ENCODE assay signal across 2 cellular contexts in genomic region chr4:165079476-165079875, GRCh38.
A peak's percentile ranks its signal among the peaks of the same experiment; 100 is the strongest.
TF ChIP-seq lines count a peak whose summit lies in the region.

No MANE protein-coding gene starts in this region.

TF ChIP-seq in GM12891, 5 proteins besides CTCF, POLR2A, EP300 and RAD21:
- TF ChIP-seq PAX5 (IDR thresholded peaks at IDR 0.05; ENCODE audit: insufficient read depth, low read length, severe bottlenecking) (no peak), SPI1 (IDR thresholded peaks at IDR 0.05; ENCODE audit: low read depth, low read length) (peak; percentile 59; the same call in 1 of the 2 replicates)

TF ChIP-seq in K562, 482 proteins besides CTCF, POLR2A, EP300 and RAD21 (continues in another document):
- TF ChIP-seq KLF1 (tag; IDR thresholded peaks at IDR 0.05) (no peak), MEIS2 (IDR thresholded peaks at IDR 0.05; ENCODE audit: partially characterized antibody) (peak; percentile 31), E2F1 (CRISPR knock-in tag; IDR thresholded peaks at IDR 0.05) (no peak), RERE (CRISPR knock-in tag; IDR thresholded peaks at IDR 0.05; ENCODE audit: borderline replicate concordance) (no peak), POLR2B (IDR thresholded peaks at IDR 0.05; ENCODE audit: low read depth, partially characterized antibody) (no peak), SLC30A9 (CRISPR knock-in tag; IDR thresholded peaks at IDR 0.05) (no peak), ZNF589 (CRISPR knock-in tag; IDR thresholded peaks at IDR 0.05; ENCODE audit: low read depth) (no peak), C11orf30 (IDR thresholded peaks at IDR 0.05; ENCODE audit: low read depth) (peak; percentile 86), MAFG (tag; conservative IDR thresholded peaks at IDR 0.05) (peak; percentile 72), E2F4 (CRISPR knock-in tag; IDR thresholded peaks at IDR 0.05; ENCODE audit: low read depth) (no peak), ZNF586 (CRISPR knock-in tag; conservative IDR thresholded peaks at IDR 0.05) (no peak), SMAD1 (IDR thresholded peaks at IDR 0.05; ENCODE audit: low read depth, low read length, partially characterized antibody) (no peak), ZBTB33 (CRISPR knock-in tag; IDR thresholded peaks at IDR 0.05) (0 out of 2 replicates have a peak, but pooled peaks have one; percentile 57), TRIM28 (IDR thresholded peaks at IDR 0.05) (no peak), E2F6 (IDR thresholded peaks at IDR 0.05; ENCODE audit: borderline replicate concordance in 1 of 2, extremely low read depth in 1 of 2, insufficient read depth in 1 of 2, insufficient read length in 1 of 2, low read depth in 1 of 2, low read length in 1 of 2, poor library complexity in 1 of 2, severe bottlenecking in 1 of 2) (no peak), POLR2G (IDR thresholded peaks at IDR 0.05; ENCODE audit: low read depth, low read length) (no peak), ZNF316 (IDR thresholded peaks at IDR 0.05) (peak; percentile 86), ZKSCAN8 (CRISPR knock-in tag; IDR thresholded peaks at IDR 0.05) (no peak), ARID1B (IDR thresholded peaks at IDR 0.05) (no peak), SIN3A (IDR thresholded peaks at IDR 0.05; ENCODE audit: borderline replicate concordance in 2 of 2, control insufficient read depth in 1 of 2, low read depth in 2 of 2, low read length in 2 of 2) (no peak), ATF7 (IDR thresholded peaks at IDR 0.05) (no peak), NEUROD1 (IDR thresholded peaks at IDR 0.05; ENCODE audit: borderline replicate concordance, low read depth, low read length, partially characterized antibody) (no peak), SMARCA5 (IDR thresholded peaks at IDR 0.05) (no peak), ZNF79 (CRISPR knock-in tag; IDR thresholded peaks at IDR 0.05; ENCODE audit: low read depth) (no peak), RBFOX2 (IDR thresholded peaks at IDR 0.05; ENCODE audit: low read depth, low read length) (no peak), ZBTB9 (CRISPR knock-in tag; IDR thresholded peaks at IDR 0.05) (no peak), MTA1 (IDR thresholded peaks at IDR 0.05; ENCODE audit: borderline replicate concordance) (no peak), KDM4B (IDR thresholded peaks at IDR 0.05; ENCODE audit: borderline replicate concordance in 2 of 2, low read depth in 1 of 2) (no peak), MXD1 (CRISPR knock-in tag; IDR thresholded peaks at IDR 0.05; ENCODE audit: borderline replicate concordance, poor library complexity, severe bottlenecking) (no peak), CXXC5 (CRISPR knock-in tag; IDR thresholded peaks at IDR 0.05) (no peak), MBD1 (CRISPR knock-in tag; IDR thresholded peaks at IDR 0.05) (no peak), RBM25 (IDR thresholded peaks at IDR 0.05; ENCODE audit: low read depth, low read length, severe bottlenecking) (no peak), JUN (IDR thresholded peaks at IDR 0.05; ENCODE audit: borderline replicate concordance, low read depth, low read length) (no peak), JUN (CRISPR knock-in tag; IDR thresholded peaks at IDR 0.05; ENCODE audit: borderline replicate concordance) (no peak), ZNF444 (CRISPR knock-in tag; IDR thresholded peaks at IDR 0.05) (no peak), ZNF212 (CRISPR knock-in tag; IDR thresholded peaks at IDR 0.05) (no peak), MAFF (IDR thresholded peaks at IDR 0.05; ENCODE audit: low read length) (peak; percentile 64), SAFB2 (IDR thresholded peaks at IDR 0.05; ENCODE audit: borderline replicate concordance, low read depth, low read length, severe bottlenecking) (no peak), ZBTB11 (CRISPR knock-in tag; IDR thresholded peaks at IDR 0.05) (no peak), ZBTB49 (CRISPR knock-in tag; IDR thresholded peaks at IDR 0.05; ENCODE audit: borderline replicate concordance) (no peak), PYGO2 (tag; IDR thresholded peaks at IDR 0.05) (no peak)
